In the genomic region with DNA sequence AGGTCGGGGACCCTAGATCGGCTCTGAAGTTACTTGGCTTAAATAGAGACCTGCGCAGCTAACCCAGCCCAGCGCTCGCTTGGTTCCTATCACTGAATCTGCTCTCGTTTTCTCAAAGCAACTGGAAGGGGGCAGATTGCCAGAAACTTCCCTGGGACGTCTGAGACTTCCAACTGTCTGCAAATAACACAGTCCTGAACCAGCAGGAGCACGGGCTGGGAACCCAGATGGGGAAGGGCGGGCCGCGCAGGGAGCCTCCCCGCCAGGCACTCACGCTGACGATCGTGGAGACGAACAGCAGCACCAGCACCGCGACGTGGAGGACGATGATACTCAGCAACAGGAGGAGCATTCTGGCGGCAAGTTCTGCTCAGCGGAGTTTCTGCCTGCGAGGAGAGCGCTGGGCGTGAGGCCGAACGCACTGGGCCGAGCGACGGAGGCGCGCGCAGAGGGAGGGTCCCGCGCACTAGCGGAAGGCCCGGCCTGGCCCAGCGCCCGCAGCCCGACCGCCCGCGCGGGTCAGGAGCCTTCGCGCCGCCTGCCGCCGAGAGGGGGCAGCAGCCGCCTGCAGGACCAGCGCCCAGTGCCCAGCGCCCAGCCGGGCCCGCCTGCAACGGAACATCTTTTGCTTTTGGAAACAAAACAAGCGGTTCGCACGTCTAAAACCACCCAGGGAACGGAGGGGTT, we compare ENCODE assay signal across 8 cellular contexts. TPM values are rescaled to one million over a fixed set of nuclear protein-coding genes. Genes with fewer than 3 reads are reported as not detected.
DNase-seq lines count a peak whose midpoint lies in the region; ATAC-seq and TF ChIP-seq lines count a peak whose summit lies in the region.

No MANE protein-coding gene starts in this region.

- CTCF ChIA-PET in CD8-positive, alpha-beta T cell (lab: Charles Lee): interaction anchor here (1.1 kb wide), 1 partner anchor 243 kb away, joined by 3 read pairs; no protein-coding TSS in a partner anchor

- H3K27ac Mint-ChIP-seq in CD8-positive, alpha-beta T cell: no peak overlapping the region

- H3K4me3 Mint-ChIP-seq in CD8-positive, alpha-beta T cell: peak overlapping the region; percentile 80

- peaks cover 11% of the 10 kb centered on the region for H3K4me1 ChIP-seq in CD8-positive, alpha-beta T cell (ENCODE audit: insufficient read depth, low read length)
- H3K4me1 ChIP-seq in esophagus (ENCODE audit: control insufficient read depth in 2 of 2, insufficient read depth in 2 of 2, low read length in 1 of 2): peaks cover 0 to 11% of the 10 kb centered on the region in 2 donors
- H3K4me1 ChIP-seq in mononuclear cell (ENCODE audit: insufficient read depth, low read length): peaks cover 31% of the 10 kb centered on the region

- no peaks in the 10 kb centered on the region for H3K9me3 ChIP-seq in CD8-positive, alpha-beta T cell (ENCODE audit: low read length)
- no peaks in the 10 kb centered on the region for H3K9me3 ChIP-seq in esophagus (ENCODE audit: control insufficient read depth in 2 of 2, insufficient read depth in 1 of 2, low read depth in 1 of 2, low read length in 1 of 2)
- no peaks in the 10 kb centered on the region for H3K9me3 ChIP-seq in mononuclear cell (ENCODE audit: low read depth, low read length)

- POLR2A ChIA-PET in CD8-positive, alpha-beta T cell (lab: Charles Lee): no interaction called here

- WGBS in esophagus, 2 donors: 1% methylated on average over 46 to 59 of the region's 59 CpGs

- H3K4me3 ChIP-seq in CD8-positive, alpha-beta T cell (ENCODE audit: low read depth, low read length): peak overlapping the region; percentile 39
- H3K4me3 ChIP-seq in esophagus (ENCODE audit: low read depth in 1 of 2, low read length in 2 of 2) (peak overlapping the region; percentile 40 to 62), mononuclear cell (ENCODE audit: low read length) (peak overlapping the region; percentile 25)

- peak; percentile 10 to 57 (median 26) for DNase-seq in CD8-positive, alpha-beta T cell
- DNase-seq in GOT3 (lab: John Stamatoyannopoulos, UW) (peak; percentile 64), NCI-H748 (lab: John Stamatoyannopoulos, UW; ENCODE audit: unreplicated experiment) (peak; percentile 63), activated T-cell treated with anti-CD3 and anti-CD28 coated beads for 48 hours (ENCODE audit: low read depth) (peak; percentile 67)
- DNase-seq in stimulated activated CD8-positive, alpha-beta memory T cell treated with anti-CD3 and anti-CD28 coated beads, Interleukin-4, amount 100 ng/mL, for 48 hours: peak; percentile 76

- H3K9me3 Mint-ChIP-seq in CD8-positive, alpha-beta T cell: no peaks in the 10 kb centered on the region

- peaks cover 21% of the 10 kb centered on the region for H3K4me1 Mint-ChIP-seq in CD8-positive, alpha-beta T cell (ENCODE audit: low read depth)

- H3K27me3 Mint-ChIP-seq in CD8-positive, alpha-beta T cell (ENCODE audit: low read depth): peaks cover 60% of the 10 kb centered on the region

- H3K27me3 ChIP-seq in CD8-positive, alpha-beta T cell (ENCODE audit: insufficient read depth, low read length): peaks cover 9% of the 10 kb centered on the region
- H3K27me3 ChIP-seq in esophagus (ENCODE audit: control insufficient read depth in 1 of 2, insufficient read depth in 2 of 2, low read length in 2 of 2): peaks cover 0 to 3% of the 10 kb centered on the region in 2 donors
- peaks cover 55% of the 10 kb centered on the region for H3K27me3 ChIP-seq in mononuclear cell (ENCODE audit: insufficient read depth, low read length)

- H3K36me3 ChIP-seq in CD8-positive, alpha-beta T cell (ENCODE audit: insufficient read depth, low read length): no peaks in the 10 kb centered on the region
- H3K36me3 ChIP-seq in esophagus (ENCODE audit: control insufficient read depth in 2 of 2, insufficient read depth in 2 of 2, low read length in 1 of 2): peaks cover 0 to 2% of the 10 kb centered on the region in 2 donors

- intact Hi-C loops in CD8-positive, alpha-beta T cell (cut with DNase I, micrococcal nuclease): no loop called here

- H3K36me3 Mint-ChIP-seq in CD8-positive, alpha-beta T cell: no peaks in the 10 kb centered on the region

- TF ChIP-seq CTCF in CD8-positive, alpha-beta T cell (IDR thresholded peaks at IDR 0.05): peak; percentile 38

- no peak overlapping the region for H3K27ac ChIP-seq in CD8-positive, alpha-beta T cell (ENCODE audit: low read depth, low read length)
- H3K27ac ChIP-seq in esophagus (ENCODE audit: low read depth in 2 of 2, low read length in 1 of 2): peak overlapping the region; percentile 93

- peak; percentile 36 for ATAC-seq in CD8-positive, alpha-beta T cell
- ATAC-seq in HG02678 (IDR thresholded peaks at IDR 0.05; ENCODE audit: unreplicated experiment): no peak

RNA-seq across cellular contexts. Expression of gene PMP22, which starts 4.6 kb away (rescaled TPM):
- under 1 TPM in 1 of 2 experiments, not detected in 1; 0.33 TPM for total RNA-seq in CD8-positive, alpha-beta T cell
- 10 to 100 TPM in 1 of 2 donors, 1 to 10 TPM in 1; 5.7 to 21.2 TPM for polyA plus RNA-seq in esophagus
- total RNA-seq in mononuclear cell: 2.0 TPM

Comparison
In these comparisons a context has a peak if more than half of its experiments do, and no peak if none do; other contexts are left out.
1. DNase-seq: peak in every context shown above with its lines; median percentile 76 in stimulated activated CD8-positive, alpha-beta memory T cell treated with anti-CD3 and anti-CD28 coated beads, Interleukin-4, amount 100 ng/mL, for 48 hours; 67 in activated T-cell treated with anti-CD3 and anti-CD28 coated beads for 48 hours; 64 in GOT3; 63 in NCI-H748; 26 in CD8-positive, alpha-beta T cell.